Comparison of ENCODE assay signal across 7 cellular contexts in genomic region chr13:19780753-19781418, GRCh38. TPM values are rescaled to one million over a fixed set of nuclear protein-coding genes. Genes with fewer than 3 reads are reported as not detected.
A peak's percentile ranks its signal among the peaks of the same experiment; 100 is the strongest.
DNase-seq lines count a peak whose midpoint lies in the region; ATAC-seq, FAIRE-seq and TF ChIP-seq lines count a peak whose summit lies in the region.
"Not testable (repeated sequence)": the region's sequence is repeated elsewhere in the genome, so short reads cannot be mapped to it uniquely, and the experiment has no call there.

No MANE protein-coding gene starts in this region.

- not testable (repeated sequence) for H3K27me3 Mint-ChIP-seq in activated T-cell treated with anti-CD3 and anti-CD28 coated beads, Interleukin-2, amount 50 U/mL, for 4 hours (ENCODE audit: low read depth); naive thymus-derived CD8-positive, alpha-beta T cell

- H3K4me3 ChIP-seq in PC-9 (peak overlapping the region; percentile 100), coronary artery (peak overlapping the region; percentile 100), right atrium auricular region (peak overlapping the region; percentile 77 to 89)

- peak overlapping the region; percentile 97 for H3K4me3 Mint-ChIP-seq in activated T-cell treated with anti-CD3 and anti-CD28 coated beads, Interleukin-2, amount 50 U/mL, for 4 hours
- peak overlapping the region; percentile 67 to 99 (median 98) for H3K4me3 Mint-ChIP-seq in naive thymus-derived CD8-positive, alpha-beta T cell

- H3K4me1 ChIP-seq in PC-9 (replicated peaks; ENCODE audit: insufficient read depth): 0 out of 2 replicates have a peak, but pooled peaks cover 11% of the 10 kb centered on the region
- H3K4me1 ChIP-seq in right atrium auricular region: not testable (repeated sequence)

- not testable (repeated sequence) for H3F3A ChIP-seq in PC-9 (ENCODE audit: insufficient read depth, low read depth)

- H3K27ac ChIP-seq in PC-9: peak overlapping the region; percentile 43; the same call in 1 of the 2 replicates
- peak overlapping the region in 1 of 2 donors; percentile 78 for H3K27ac ChIP-seq in coronary artery
- not testable (repeated sequence) for H3K27ac ChIP-seq in right atrium auricular region

- H3K9me2 ChIP-seq in PC-9 (ENCODE audit: insufficient read depth): not testable (repeated sequence)

- H4K20me1 ChIP-seq in PC-9 (ENCODE audit: insufficient read depth): not testable (repeated sequence)

- peaks cover 44% of the 10 kb centered on the region for H3K79me2 ChIP-seq in PC-9 (ENCODE audit: low read depth)

- peak overlapping the region in 9 of 10 donors; percentile 33 to 100 (median 81) for H3K27ac Mint-ChIP-seq in naive thymus-derived CD8-positive, alpha-beta T cell

- H3K9me3 ChIP-seq in PC-9 (ENCODE audit: insufficient read depth, low read depth); right atrium auricular region: not testable (repeated sequence)

- not testable (repeated sequence) for H3K4me1 Mint-ChIP-seq in activated T-cell treated with anti-CD3 and anti-CD28 coated beads, Interleukin-2, amount 50 U/mL, for 4 hours (ENCODE audit: low read depth)
- peaks cover 5 to 26% (median 19%) of the 10 kb centered on the region in 4 donors for H3K4me1 Mint-ChIP-seq in naive thymus-derived CD8-positive, alpha-beta T cell

- ATAC-seq in activated T-cell treated with anti-CD3 and anti-CD28 coated beads, Interleukin-2, amount 50 U/mL, for 4 hours; naive thymus-derived CD8-positive, alpha-beta T cell: not testable (repeated sequence)

- not testable (repeated sequence) for BruUV-seq in PC-9 (replicated peaks; lab: Mats Ljungman, UMichigan)

- TF ChIP-seq CTCF in PC-9 (conservative IDR thresholded peaks at IDR 0.05); coronary artery (IDR thresholded peaks at IDR 0.05); right atrium auricular region (IDR thresholded peaks at IDR 0.05): not testable (repeated sequence)

- POLR2A ChIA-PET in PC-9 (lab: Charles Lee; ENCODE audit: unreplicated experiment): not testable (repeated sequence)
- POLR2A ChIA-PET in naive thymus-derived CD8-positive, alpha-beta T cell (lab: Charles Lee): interaction anchor here (1.6 to 4.2 kb wide), 3 partner anchors 9 to 83 kb away, joined by 7 to 58 read pairs (median 9); partner anchors contain the start of gene ZMYM5

- not testable (repeated sequence) for H3K36me3 ChIP-seq in PC-9 (ENCODE audit: low read depth); right atrium auricular region

- not testable (repeated sequence) for H3K9me3 Mint-ChIP-seq in activated T-cell treated with anti-CD3 and anti-CD28 coated beads, Interleukin-2, amount 50 U/mL, for 4 hours; naive thymus-derived CD8-positive, alpha-beta T cell

- not testable (repeated sequence) for DNase-seq in GM18507 (ENCODE audit: extremely low spot score, insufficient read length, low read depth); PC-9; activated T-cell treated with anti-CD3 and anti-CD28 coated beads, Interleukin-2, amount 50 U/mL, for 4 hours; coronary artery (ENCODE audit: low spot score); right atrium auricular region (ENCODE audit: low spot score)
- peak in 2 of 10 donors; percentile 10 to 29 for DNase-seq in naive thymus-derived CD8-positive, alpha-beta T cell
- peak; percentile 7 for DNase-seq in stimulated activated CD4-positive, alpha-beta T cell treated with anti-CD3 and anti-CD28 coated beads, Interleukin-15, amount 100 ng/mL, for 48 hours (ENCODE audit: low read depth in 2 of 2)

- not testable (repeated sequence) for H3K27me3 ChIP-seq in PC-9 (ENCODE audit: insufficient read depth, low read depth); right atrium auricular region

- intact Hi-C loops in PC-9 (cut with micrococcal nuclease; ENCODE audit: unreplicated experiment): not testable (repeated sequence)

- FAIRE-seq in GM18507 (lab: Jason Lieb, UNC): peak; percentile 35

- H3K4me2 ChIP-seq in PC-9: peak overlapping the region; percentile 88

- not testable (repeated sequence) for H3K36me3 Mint-ChIP-seq in activated T-cell treated with anti-CD3 and anti-CD28 coated beads, Interleukin-2, amount 50 U/mL, for 4 hours (ENCODE audit: insufficient read depth); naive thymus-derived CD8-positive, alpha-beta T cell

- not testable (repeated sequence) for H2AFZ ChIP-seq in PC-9

- CTCF ChIA-PET in PC-9 (lab: Charles Lee): not testable (repeated sequence)

RNA-seq across cellular contexts. Expression of gene PSPC1, which starts 1.9 kb away (rescaled TPM):
- 27.1 and 34.9 TPM in 2 replicates for total RNA-seq in PC-9 (2021)
- 10 to 100 TPM; 75.9 to 80.0 (median 75.9) TPM for total RNA-seq in activated T-cell treated with anti-CD3 and anti-CD28 coated beads, Interleukin-2, amount 50 U/mL, for 4 hours
- 10 to 100 TPM; 24.6 to 28.3 TPM for total RNA-seq in right atrium auricular region
- total RNA-seq in naive thymus-derived CD8-positive, alpha-beta T cell: 10 to 100 TPM; 97.9 to 99.4 TPM
- polyA plus RNA-seq in naive thymus-derived CD8-positive, alpha-beta T cell: 10 to 100 TPM; 23.4 to 34.1 (median 26.7) TPM
